Comparison of ENCODE assay signal across 1 cellular context in the genomic region with DNA sequence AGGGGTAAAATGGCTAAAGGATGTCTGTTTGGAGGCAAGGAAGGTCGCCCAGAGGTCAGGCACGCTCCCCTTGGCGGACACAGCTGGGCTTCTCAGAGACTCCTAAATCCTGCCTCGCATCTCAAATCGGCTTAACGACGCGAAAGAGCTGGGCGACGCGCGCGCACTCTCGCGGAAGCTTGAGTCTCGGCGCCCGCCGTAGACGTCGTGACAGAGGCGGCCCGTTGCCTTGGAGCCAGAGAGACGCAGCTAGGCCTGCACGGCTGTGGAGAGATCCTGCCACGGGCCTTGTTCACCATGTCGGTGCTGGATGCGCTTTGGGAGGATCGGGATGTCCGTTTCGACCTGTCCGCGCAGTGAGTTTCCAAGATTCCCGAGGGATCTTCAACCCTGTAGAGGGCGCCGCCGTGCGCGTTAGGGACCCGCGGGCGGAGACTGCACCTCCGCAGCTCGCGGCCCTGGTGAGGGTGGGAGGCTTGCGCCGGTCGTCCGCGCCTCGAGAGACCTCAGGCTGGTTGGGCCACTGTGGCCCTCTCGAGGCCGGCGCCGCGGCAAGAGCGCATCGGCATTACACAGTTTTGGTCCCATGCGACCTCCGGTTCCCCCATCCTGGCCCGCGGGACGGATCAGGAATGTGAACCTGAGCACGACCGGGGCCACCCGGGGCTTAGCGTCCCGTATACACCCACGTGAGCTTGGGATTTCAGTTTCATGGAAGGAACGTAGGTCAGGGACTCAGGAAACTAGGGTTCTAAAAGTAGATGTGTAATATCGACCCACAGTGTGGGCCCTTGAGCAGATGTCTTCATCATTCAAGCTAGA.
TF ChIP-seq lines count a peak whose summit lies in the region.

A gene (plus strand): TSS at position 238 of the 822 bp plus-strand sequence. CDS start 60 bp downstream, at position 298.

TF ChIP-seq in K562, 482 proteins besides CTCF, POLR2A, EP300 and RAD21 (continued from another document and continues in another):
- TF ChIP-seq, protein P1, sequence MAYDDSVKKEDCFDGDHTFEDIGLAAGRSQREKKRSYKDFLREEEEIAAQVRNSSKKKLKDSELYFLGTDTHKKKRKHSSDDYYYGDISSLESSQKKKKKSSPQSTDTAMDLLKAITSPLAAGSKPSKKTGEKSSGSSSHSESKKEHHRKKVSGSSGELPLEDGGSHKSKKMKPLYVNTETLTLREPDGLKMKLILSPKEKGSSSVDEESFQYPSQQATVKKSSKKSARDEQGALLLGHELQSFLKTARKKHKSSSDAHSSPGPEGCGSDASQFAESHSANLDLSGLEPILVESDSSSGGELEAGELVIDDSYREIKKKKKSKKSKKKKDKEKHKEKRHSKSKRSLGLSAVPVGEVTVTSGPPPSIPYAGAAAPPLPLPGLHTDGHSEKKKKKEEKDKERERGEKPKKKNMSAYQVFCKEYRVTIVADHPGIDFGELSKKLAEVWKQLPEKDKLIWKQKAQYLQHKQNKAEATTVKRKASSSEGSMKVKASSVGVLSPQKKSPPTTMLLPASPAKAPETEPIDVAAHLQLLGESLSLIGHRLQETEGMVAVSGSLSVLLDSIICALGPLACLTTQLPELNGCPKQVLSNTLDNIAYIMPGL (CRISPR knock-in tag; IDR thresholded peaks at IDR 0.05), result no peak
- TF ChIP-seq NFIC (IDR thresholded peaks at IDR 0.05) (no peak), GTF2A2 (tag; IDR thresholded peaks at IDR 0.05) (peak; percentile 47; the same call in 1 of the 2 replicates), FOXP1 (CRISPR knock-in tag; IDR thresholded peaks at IDR 0.05) (peak; percentile 97), SIN3A (IDR thresholded peaks at IDR 0.05; ENCODE audit: borderline replicate concordance in 2 of 2, control insufficient read depth in 1 of 2, low read depth in 2 of 2, low read length in 2 of 2) (peak; percentile 93 to 98; a peak in 3 of 4 replicates), ETS2 (tag; IDR thresholded peaks at IDR 0.05; ENCODE audit: borderline replicate concordance, poor library complexity, severe bottlenecking) (no peak), GATAD2B (IDR thresholded peaks at IDR 0.05; ENCODE audit: borderline replicate concordance) (0 out of 2 replicates have a peak, but pooled peaks have one; percentile 11), ZNF586 (CRISPR knock-in tag; conservative IDR thresholded peaks at IDR 0.05) (0 out of 2 replicates have a peak, but pooled peaks have one; percentile 20), TAL1 (IDR thresholded peaks at IDR 0.05) (no peak), TCF3 (CRISPR knock-in tag; IDR thresholded peaks at IDR 0.05) (no peak), ZNF143 (CRISPR knock-in tag; IDR thresholded peaks at IDR 0.05) (0 out of 2 replicates have a peak, but pooled peaks have one; percentile 43), KDM2B (CRISPR knock-in tag; IDR thresholded peaks at IDR 0.05) (peak; percentile 95; the same call in 1 of the 2 replicates), ZZZ3 (IDR thresholded peaks at IDR 0.05) (peak; percentile 79; the same call in 1 of the 2 replicates), MXI1 (IDR thresholded peaks at IDR 0.05; ENCODE audit: low read depth, low read length) (peak; percentile 62; the same call in 1 of the 2 replicates), POLR2G (IDR thresholded peaks at IDR 0.05; ENCODE audit: low read depth, low read length) (peak; percentile 89), ZNF197 (CRISPR knock-in tag; IDR thresholded peaks at IDR 0.05; ENCODE audit: low read depth) (no peak), SP2 (IDR thresholded peaks at IDR 0.05; ENCODE audit: extremely low read depth, low read depth, low read length, poor library complexity, severe bottlenecking) (no peak), DPF2 (IDR thresholded peaks at IDR 0.05) (0 out of 2 replicates have a peak, but pooled peaks have one; percentile 6), TCFL5 (CRISPR knock-in tag; conservative IDR thresholded peaks at IDR 0.05) (no peak), EZH2 (IDR thresholded peaks at IDR 0.05; ENCODE audit: borderline replicate concordance, low read depth, low read length) (no peak), SREBF1 (IDR thresholded peaks at IDR 0.05; ENCODE audit: borderline replicate concordance, low read depth, low read length) (peak; percentile 29; the same call in 1 of the 2 replicates), SIRT6 (IDR thresholded peaks at IDR 0.05; ENCODE audit: low read depth, low read length) (no peak), HMG20A (CRISPR knock-in tag; conservative IDR thresholded peaks at IDR 0.05) (no peak), ZKSCAN1 (IDR thresholded peaks at IDR 0.05; ENCODE audit: low read depth, low read length) (peak; percentile 60; the same call in 1 of the 2 replicates)
- TF ChIP-seq, protein P2, sequence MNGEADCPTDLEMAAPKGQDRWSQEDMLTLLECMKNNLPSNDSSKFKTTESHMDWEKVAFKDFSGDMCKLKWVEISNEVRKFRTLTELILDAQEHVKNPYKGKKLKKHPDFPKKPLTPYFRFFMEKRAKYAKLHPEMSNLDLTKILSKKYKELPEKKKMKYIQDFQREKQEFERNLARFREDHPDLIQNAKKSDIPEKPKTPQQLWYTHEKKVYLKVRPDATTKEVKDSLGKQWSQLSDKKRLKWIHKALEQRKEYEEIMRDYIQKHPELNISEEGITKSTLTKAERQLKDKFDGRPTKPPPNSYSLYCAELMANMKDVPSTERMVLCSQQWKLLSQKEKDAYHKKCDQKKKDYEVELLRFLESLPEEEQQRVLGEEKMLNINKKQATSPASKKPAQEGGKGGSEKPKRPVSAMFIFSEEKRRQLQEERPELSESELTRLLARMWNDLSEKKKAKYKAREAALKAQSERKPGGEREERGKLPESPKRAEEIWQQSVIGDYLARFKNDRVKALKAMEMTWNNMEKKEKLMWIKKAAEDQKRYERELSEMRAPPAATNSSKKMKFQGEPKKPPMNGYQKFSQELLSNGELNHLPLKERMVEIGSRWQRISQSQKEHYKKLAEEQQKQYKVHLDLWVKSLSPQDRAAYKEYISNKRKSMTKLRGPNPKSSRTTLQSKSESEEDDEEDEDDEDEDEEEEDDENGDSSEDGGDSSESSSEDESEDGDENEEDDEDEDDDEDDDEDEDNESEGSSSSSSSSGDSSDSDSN (IDR thresholded peaks at IDR 0.05; ENCODE audit: borderline replicate concordance in 1 of 2, low read depth in 2 of 2, low read length in 2 of 2), result peak; percentile 90 to 97
- TF ChIP-seq, protein P3, sequence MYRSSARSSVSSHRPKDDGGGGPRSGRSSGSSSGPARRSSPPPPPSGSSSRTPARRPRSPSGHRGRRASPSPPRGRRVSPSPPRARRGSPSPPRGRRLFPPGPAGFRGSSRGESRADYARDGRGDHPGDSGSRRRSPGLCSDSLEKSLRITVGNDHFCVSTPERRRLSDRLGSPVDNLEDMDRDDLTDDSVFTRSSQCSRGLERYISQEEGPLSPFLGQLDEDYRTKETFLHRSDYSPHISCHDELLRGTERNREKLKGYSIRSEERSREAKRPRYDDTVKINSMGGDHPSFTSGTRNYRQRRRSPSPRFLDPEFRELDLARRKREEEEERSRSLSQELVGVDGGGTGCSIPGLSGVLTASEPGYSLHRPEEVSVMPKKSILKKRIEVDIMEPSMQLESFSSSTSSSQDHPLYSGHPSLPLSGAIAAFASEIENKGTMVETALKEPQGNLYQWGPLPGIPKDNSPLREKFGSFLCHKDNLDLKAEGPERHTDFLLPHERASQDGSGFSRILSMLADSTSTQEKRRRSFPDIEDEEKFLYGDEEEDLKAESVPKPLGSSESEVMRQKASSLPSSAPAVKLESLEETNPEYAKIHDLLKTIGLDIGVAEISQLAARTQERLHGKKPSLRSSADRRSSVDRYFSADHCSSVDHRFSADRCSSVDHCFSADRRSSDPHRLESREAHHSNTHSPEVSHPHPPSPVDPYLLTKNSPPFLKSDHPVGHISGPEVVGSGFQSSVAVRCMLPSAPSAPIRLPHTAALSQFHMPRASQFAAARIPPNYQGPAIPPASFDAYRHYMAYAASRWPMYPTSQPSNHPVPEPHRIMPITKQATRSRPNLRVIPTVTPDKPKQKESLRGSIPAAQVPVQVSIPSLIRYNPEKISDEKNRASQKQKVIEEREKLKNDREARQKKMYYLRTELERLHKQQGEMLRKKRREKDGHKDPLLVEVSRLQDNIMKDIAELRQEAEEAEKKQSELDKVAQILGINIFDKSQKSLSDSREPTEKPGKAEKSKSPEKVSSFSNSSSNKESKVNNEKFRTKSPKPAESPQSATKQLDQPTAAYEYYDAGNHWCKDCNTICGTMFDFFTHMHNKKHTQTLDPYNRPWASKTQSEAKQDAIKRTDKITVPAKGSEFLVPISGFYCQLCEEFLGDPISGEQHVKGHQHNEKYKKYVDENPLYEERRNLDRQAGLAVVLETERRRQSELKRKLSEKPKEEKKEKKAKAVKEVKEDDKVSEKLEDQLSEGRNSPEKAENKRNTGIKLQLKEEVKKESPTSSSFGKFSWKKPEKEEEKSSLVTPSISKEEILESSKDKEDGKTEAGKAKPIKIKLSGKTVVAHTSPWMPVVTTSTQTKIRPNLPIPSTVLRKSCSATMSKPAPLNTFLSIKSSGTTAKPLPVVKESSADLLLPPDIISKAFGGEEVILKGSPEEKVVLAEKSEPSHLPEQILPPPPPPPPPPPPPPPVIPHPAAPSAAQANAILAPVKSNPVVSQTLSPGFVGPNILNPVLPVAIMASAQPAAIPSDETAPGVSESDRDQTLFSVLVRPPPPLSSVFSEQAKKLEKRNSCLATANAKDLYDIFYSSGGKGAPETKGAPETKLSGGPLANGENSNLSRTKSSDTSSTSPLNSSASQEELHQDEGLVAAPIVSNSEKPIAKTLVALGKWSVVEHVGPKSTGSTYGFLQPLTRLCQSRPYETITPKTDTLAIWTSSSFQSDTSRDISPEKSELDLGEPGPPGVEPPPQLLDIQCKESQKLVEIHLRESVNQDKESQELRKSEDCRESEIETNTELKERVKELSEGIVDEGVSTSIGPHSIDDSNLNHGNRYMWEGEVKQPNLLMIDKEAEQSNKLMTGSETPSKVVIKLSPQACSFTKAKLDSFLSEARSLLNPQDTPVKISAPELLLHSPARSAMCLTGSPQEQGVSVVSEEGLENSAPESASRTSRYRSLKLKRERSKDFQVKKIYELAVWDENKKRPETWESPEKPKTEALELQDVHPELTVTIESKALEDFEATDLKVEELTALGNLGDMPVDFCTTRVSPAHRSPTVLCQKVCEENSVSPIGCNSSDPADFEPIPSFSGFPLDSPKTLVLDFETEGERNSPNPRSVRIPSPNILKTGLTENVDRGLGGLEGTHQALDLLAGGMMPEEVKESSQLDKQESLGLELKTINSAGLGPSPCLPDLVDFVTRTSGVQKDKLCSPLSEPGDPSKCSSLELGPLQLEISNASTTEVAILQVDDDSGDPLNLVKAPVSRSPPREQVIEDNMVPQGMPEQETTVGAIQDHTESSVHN (IDR thresholded peaks at IDR 0.05; ENCODE audit: borderline replicate concordance in 1 of 2, low read depth in 1 of 2), result no peak
- TF ChIP-seq, protein P4, sequence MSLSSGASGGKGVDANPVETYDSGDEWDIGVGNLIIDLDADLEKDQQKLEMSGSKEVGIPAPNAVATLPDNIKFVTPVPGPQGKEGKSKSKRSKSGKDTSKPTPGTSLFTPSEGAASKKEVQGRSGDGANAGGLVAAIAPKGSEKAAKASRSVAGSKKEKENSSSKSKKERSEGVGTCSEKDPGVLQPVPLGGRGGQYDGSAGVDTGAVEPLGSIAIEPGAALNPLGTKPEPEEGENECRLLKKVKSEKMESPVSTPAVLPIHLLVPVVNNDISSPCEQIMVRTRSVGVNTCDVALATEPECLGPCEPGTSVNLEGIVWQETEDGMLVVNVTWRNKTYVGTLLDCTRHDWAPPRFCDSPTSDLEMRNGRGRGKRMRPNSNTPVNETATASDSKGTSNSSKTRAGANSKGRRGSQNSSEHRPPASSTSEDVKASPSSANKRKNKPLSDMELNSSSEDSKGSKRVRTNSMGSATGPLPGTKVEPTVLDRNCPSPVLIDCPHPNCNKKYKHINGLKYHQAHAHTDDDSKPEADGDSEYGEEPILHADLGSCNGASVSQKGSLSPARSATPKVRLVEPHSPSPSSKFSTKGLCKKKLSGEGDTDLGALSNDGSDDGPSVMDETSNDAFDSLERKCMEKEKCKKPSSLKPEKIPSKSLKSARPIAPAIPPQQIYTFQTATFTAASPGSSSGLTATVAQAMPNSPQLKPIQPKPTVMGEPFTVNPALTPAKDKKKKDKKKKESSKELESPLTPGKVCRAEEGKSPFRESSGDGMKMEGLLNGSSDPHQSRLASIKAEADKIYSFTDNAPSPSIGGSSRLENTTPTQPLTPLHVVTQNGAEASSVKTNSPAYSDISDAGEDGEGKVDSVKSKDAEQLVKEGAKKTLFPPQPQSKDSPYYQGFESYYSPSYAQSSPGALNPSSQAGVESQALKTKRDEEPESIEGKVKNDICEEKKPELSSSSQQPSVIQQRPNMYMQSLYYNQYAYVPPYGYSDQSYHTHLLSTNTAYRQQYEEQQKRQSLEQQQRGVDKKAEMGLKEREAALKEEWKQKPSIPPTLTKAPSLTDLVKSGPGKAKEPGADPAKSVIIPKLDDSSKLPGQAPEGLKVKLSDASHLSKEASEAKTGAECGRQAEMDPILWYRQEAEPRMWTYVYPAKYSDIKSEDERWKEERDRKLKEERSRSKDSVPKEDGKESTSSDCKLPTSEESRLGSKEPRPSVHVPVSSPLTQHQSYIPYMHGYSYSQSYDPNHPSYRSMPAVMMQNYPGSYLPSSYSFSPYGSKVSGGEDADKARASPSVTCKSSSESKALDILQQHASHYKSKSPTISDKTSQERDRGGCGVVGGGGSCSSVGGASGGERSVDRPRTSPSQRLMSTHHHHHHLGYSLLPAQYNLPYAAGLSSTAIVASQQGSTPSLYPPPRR (CRISPR knock-in tag; IDR thresholded peaks at IDR 0.05; ENCODE audit: borderline replicate concordance), result 0 out of 2 replicates have a peak, but pooled peaks have one; percentile 40
- TF ChIP-seq, protein P5, sequence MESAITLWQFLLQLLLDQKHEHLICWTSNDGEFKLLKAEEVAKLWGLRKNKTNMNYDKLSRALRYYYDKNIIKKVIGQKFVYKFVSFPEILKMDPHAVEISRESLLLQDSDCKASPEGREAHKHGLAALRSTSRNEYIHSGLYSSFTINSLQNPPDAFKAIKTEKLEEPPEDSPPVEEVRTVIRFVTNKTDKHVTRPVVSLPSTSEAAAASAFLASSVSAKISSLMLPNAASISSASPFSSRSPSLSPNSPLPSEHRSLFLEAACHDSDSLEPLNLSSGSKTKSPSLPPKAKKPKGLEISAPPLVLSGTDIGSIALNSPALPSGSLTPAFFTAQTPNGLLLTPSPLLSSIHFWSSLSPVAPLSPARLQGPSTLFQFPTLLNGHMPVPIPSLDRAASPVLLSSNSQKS (CRISPR knock-in tag; IDR thresholded peaks at IDR 0.05), result 0 out of 2 replicates have a peak, but pooled peaks have one; percentile 24
